ENCODE assay signal across 4 cellular contexts in the genomic region with DNA sequence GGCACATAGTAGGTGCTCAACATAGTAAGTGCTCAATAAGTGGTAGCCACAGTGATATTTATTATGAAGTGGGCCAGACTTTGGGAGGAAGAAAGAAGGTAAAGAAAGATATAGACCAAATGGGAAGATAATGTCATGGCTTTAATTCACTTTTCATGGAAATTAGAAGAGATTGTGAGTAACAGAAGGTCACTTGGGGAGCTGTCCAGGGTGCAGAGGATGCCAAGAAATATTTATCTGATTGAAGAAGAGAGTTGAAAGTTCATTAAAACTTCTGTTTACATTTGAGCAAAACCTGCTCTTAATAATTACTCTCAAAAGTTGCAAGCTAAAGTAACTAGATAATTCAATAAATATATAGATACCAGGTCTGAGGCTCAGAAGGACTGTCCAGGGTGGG.
TF ChIP-seq lines count a peak whose summit lies in the region.

No MANE protein-coding gene starts in this region.

TF ChIP-seq in SK-N-SH, 30 proteins besides CTCF, POLR2A, EP300 and RAD21 (continued from another document):
- TF ChIP-seq TAF1 (IDR thresholded peaks at IDR 0.05; ENCODE audit: borderline replicate concordance, low read depth, low read length) (no peak), SMC3 (IDR thresholded peaks at IDR 0.05; ENCODE audit: low read depth, low read length) (no peak), RFX5 (IDR thresholded peaks at IDR 0.05; ENCODE audit: low read length) (no peak), POLR2AphosphoS5 (IDR thresholded peaks at IDR 0.05; ENCODE audit: low read depth, low read length) (no peak), FOXJ3 (CRISPR knock-in tag; IDR thresholded peaks at IDR 0.05) (no peak), YY1 (IDR thresholded peaks at IDR 0.05; ENCODE audit: low read depth) (no peak)
- TF ChIP-seq, protein P1, sequence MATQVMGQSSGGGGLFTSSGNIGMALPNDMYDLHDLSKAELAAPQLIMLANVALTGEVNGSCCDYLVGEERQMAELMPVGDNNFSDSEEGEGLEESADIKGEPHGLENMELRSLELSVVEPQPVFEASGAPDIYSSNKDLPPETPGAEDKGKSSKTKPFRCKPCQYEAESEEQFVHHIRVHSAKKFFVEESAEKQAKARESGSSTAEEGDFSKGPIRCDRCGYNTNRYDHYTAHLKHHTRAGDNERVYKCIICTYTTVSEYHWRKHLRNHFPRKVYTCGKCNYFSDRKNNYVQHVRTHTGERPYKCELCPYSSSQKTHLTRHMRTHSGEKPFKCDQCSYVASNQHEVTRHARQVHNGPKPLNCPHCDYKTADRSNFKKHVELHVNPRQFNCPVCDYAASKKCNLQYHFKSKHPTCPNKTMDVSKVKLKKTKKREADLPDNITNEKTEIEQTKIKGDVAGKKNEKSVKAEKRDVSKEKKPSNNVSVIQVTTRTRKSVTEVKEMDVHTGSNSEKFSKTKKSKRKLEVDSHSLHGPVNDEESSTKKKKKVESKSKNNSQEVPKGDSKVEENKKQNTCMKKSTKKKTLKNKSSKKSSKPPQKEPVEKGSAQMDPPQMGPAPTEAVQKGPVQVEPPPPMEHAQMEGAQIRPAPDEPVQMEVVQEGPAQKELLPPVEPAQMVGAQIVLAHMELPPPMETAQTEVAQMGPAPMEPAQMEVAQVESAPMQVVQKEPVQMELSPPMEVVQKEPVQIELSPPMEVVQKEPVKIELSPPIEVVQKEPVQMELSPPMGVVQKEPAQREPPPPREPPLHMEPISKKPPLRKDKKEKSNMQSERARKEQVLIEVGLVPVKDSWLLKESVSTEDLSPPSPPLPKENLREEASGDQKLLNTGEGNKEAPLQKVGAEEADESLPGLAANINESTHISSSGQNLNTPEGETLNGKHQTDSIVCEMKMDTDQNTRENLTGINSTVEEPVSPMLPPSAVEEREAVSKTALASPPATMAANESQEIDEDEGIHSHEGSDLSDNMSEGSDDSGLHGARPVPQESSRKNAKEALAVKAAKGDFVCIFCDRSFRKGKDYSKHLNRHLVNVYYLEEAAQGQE (IDR thresholded peaks at IDR 0.05; ENCODE audit: low read depth, low read length) = peak; percentile 44; the same call in 1 of the 2 replicates

TF ChIP-seq in SK-N-SH treated with all-trans-retinoic acid at 6 μM for 48 hours, 23 proteins besides CTCF, POLR2A, EP300 and RAD21 (continued from another document and continues in another):
- TF ChIP-seq, protein P2, sequence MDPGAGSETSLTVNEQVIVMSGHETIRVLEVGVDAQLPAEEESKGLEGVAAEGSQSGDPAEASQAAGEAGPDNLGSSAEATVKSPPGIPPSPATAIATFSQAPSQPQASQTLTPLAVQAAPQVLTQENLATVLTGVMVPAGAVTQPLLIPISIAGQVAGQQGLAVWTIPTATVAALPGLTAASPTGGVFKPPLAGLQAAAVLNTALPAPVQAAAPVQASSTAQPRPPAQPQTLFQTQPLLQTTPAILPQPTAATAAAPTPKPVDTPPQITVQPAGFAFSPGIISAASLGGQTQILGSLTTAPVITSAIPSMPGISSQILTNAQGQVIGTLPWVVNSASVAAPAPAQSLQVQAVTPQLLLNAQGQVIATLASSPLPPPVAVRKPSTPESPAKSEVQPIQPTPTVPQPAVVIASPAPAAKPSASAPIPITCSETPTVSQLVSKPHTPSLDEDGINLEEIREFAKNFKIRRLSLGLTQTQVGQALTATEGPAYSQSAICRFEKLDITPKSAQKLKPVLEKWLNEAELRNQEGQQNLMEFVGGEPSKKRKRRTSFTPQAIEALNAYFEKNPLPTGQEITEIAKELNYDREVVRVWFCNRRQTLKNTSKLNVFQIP (CRISPR knock-in tag; IDR thresholded peaks at IDR 0.05; ENCODE audit: borderline replicate concordance, low read depth) = no peak
- TF ChIP-seq, protein P3, sequence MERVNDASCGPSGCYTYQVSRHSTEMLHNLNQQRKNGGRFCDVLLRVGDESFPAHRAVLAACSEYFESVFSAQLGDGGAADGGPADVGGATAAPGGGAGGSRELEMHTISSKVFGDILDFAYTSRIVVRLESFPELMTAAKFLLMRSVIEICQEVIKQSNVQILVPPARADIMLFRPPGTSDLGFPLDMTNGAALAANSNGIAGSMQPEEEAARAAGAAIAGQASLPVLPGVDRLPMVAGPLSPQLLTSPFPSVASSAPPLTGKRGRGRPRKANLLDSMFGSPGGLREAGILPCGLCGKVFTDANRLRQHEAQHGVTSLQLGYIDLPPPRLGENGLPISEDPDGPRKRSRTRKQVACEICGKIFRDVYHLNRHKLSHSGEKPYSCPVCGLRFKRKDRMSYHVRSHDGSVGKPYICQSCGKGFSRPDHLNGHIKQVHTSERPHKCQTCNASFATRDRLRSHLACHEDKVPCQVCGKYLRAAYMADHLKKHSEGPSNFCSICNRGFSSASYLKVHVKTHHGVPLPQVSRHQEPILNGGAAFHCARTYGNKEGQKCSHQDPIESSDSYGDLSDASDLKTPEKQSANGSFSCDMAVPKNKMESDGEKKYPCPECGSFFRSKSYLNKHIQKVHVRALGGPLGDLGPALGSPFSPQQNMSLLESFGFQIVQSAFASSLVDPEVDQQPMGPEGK (CRISPR knock-in tag; IDR thresholded peaks at IDR 0.05; ENCODE audit: borderline replicate concordance) = no peak
- TF ChIP-seq, protein P4, sequence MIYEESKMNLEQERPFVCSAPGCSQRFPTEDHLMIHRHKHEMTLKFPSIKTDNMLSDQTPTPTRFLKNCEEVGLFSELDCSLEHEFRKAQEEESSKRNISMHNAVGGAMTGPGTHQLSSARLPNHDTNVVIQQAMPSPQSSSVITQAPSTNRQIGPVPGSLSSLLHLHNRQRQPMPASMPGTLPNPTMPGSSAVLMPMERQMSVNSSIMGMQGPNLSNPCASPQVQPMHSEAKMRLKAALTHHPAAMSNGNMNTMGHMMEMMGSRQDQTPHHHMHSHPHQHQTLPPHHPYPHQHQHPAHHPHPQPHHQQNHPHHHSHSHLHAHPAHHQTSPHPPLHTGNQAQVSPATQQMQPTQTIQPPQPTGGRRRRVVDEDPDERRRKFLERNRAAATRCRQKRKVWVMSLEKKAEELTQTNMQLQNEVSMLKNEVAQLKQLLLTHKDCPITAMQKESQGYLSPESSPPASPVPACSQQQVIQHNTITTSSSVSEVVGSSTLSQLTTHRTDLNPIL (CRISPR knock-in tag; IDR thresholded peaks at IDR 0.05; ENCODE audit: low read depth) = no peak

TF ChIP-seq in HEK293, 187 proteins besides CTCF, POLR2A, EP300 and RAD21:
- TF ChIP-seq, protein P5, sequence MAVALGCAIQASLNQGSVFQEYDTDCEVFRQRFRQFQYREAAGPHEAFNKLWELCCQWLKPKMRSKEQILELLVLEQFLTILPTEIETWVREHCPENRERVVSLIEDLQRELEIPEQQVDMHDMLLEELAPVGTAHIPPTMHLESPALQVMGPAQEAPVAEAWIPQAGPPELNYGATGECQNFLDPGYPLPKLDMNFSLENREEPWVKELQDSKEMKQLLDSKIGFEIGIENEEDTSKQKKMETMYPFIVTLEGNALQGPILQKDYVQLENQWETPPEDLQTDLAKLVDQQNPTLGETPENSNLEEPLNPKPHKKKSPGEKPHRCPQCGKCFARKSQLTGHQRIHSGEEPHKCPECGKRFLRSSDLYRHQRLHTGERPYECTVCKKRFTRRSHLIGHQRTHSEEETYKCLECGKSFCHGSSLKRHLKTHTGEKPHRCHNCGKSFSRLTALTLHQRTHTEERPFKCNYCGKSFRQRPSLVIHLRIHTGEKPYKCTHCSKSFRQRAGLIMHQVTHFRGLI (tag by site-specific recombination; IDR thresholded peaks at IDR 0.05) = no peak
- TF ChIP-seq RBAK (tag by site-specific recombination; IDR thresholded peaks at IDR 0.05) = no peak
- TF ChIP-seq ZBTB20 (tag by site-specific recombination; IDR thresholded peaks at IDR 0.05) = no peak
- no peak for TF ChIP-seq YY1 (tag by site-specific recombination; IDR thresholded peaks at IDR 0.05)
- TF ChIP-seq, protein P1 (tag by site-specific recombination; IDR thresholded peaks at IDR 0.05) = peak; percentile 76; the same call in 1 of the 2 replicates
- TF ChIP-seq ZNF521 (tag by site-specific recombination; IDR thresholded peaks at IDR 0.05) = no peak

TF ChIP-seq in GM12878, 131 proteins besides CTCF, POLR2A, EP300 and RAD21 (continued from another document):
- TF ChIP-seq, protein P1 (IDR thresholded peaks at IDR 0.05; ENCODE audit: low read depth, low read length) = peak; percentile 62; the same call in 1 of the 2 replicates
- TF ChIP-seq BRCA1 (IDR thresholded peaks at IDR 0.05; ENCODE audit: low read depth, low read length) = no peak
